1 cellular context compared by ENCODE assay signal in genomic region chr3:179454887-179455286, GRCh38.
TF ChIP-seq lines count a peak whose summit lies in the region.

No MANE protein-coding gene starts in this region.

TF ChIP-seq in IMR-90, 13 proteins besides CTCF, POLR2A, EP300 and RAD21:
- TF ChIP-seq RFX5 (IDR thresholded peaks at IDR 0.05; ENCODE audit: low read depth, low read length) (no peak), RCOR1 (IDR thresholded peaks at IDR 0.05; ENCODE audit: insufficient replicate concordance, low read length) (peak; percentile 41)
